In the genomic region with DNA sequence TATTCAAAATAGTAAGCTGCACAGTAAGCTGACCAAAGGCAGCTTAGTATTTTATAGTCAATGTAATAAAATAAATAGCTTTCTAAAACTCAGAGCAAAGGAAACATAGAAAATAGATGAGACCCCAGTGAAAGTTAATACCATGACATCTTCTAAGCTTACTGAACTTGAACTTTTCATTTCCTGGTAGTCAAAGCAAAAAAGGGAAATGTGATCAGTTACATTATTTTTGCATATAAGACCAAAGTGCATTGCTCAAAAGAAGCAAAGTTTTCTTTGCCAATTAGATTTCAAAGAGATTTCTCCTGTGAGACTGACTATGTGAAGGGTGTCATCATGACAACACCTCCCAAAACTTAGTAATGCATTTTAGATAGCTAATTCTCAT, we compare ENCODE assay signal across 14 cellular contexts.
DNase-seq lines count a peak whose midpoint lies in the region; ATAC-seq and TF ChIP-seq lines count a peak whose summit lies in the region.
"Had no signal": no experiment of that assay in that cellular context is flagged by ENCODE, and none has a peak within 500 bp of the region (broad histone marks: within the 10 kb centered on the region; RNA-seq: fewer than 3 reads in every experiment).

No MANE protein-coding gene starts in this region.

- H3K4ac ChIP-seq in neuronal stem cell (ENCODE audit: low read length) = no peak overlapping the region

- H3K23ac ChIP-seq in neuronal stem cell (ENCODE audit: low read depth, low read length, poor library complexity) = no peak overlapping the region

- H3K27ac ChIP-seq in BLaER1 treated with 17β-estradiol and CSF1 and Interleukin-3, amounts not matched to agents 10 nM and 100 nM = no peak overlapping the region
- peak overlapping the region; percentile 29; the same call in 1 of the 2 replicates for H3K27ac ChIP-seq in OCI-LY3 (ENCODE audit: low read length)
- H3K27ac ChIP-seq in neuronal stem cell (replicated peaks; ENCODE audit: low read length) = no peak overlapping the region

- H3K27me3 ChIP-seq in BLaER1 treated with 17β-estradiol and CSF1 and Interleukin-3, amounts not matched to agents 10 nM and 100 nM = no peaks in the 10 kb centered on the region
- H3K27me3 ChIP-seq in OCI-LY3 (ENCODE audit: low read depth, low read length) (peaks cover 11% of the 10 kb centered on the region; the same call in 1 of the 2 replicates), neuronal stem cell (ENCODE audit: control insufficient read depth in 3 of 3, insufficient read depth in 3 of 3, low read depth in 1 of 3, low read length in 3 of 3) (no peaks in the 10 kb centered on the region)
- H3K27me3 ChIP-seq: BE2C had no signal

- no peak overlapping the region for H4K91ac ChIP-seq in neuronal stem cell (ENCODE audit: low read depth, low read length, poor library complexity)

- no peak overlapping the region for H2BK15ac ChIP-seq in neuronal stem cell (ENCODE audit: low read length)

- H3K9me3 Mint-ChIP-seq in stimulated activated naive B cell treated with anti-CD40 and anti-IgM and Interleukin-4, amounts not matched to agents 10 μg/mL and 1 μg/mL and 100 μg/mL, for 72 hours = no peaks in the 10 kb centered on the region
- H3K9me3 Mint-ChIP-seq: CD4-positive, CD25-positive, alpha-beta regulatory T cell; GM23338 had no signal

- ATAC-seq in stimulated activated naive B cell treated with anti-CD40 and anti-IgM and Interleukin-4, amounts not matched to agents 10 μg/mL and 1 μg/mL and 100 μg/mL, for 72 hours (replicated peaks) = peak; percentile 70 to 75
- no peak for ATAC-seq in GM21528 (IDR thresholded peaks at IDR 0.05; ENCODE audit: low FRiP score, unreplicated experiment)
- no peak for ATAC-seq in HG03139 (IDR thresholded peaks at IDR 0.05; ENCODE audit: unreplicated experiment)
- ATAC-seq: GM23338 had no signal

- H4K8ac ChIP-seq in neuronal stem cell (ENCODE audit: low read depth, low read length) = no peak overlapping the region

- no peak overlapping the region for H2AFZ ChIP-seq in OCI-LY3 (ENCODE audit: low read depth, low read length)
- no peak overlapping the region for H2AFZ ChIP-seq in neuronal stem cell (ENCODE audit: low read length)
- H2AFZ ChIP-seq: GM23338 had no signal

- no peak for TF ChIP-seq CTCF in OCI-LY3 (IDR thresholded peaks at IDR 0.05; ENCODE audit: low read depth, low read length)

- H3K4me3 Mint-ChIP-seq in stimulated activated naive B cell treated with anti-CD40 and anti-IgM and Interleukin-4, amounts not matched to agents 10 μg/mL and 1 μg/mL and 100 μg/mL, for 72 hours = peak overlapping the region in 1 of 2 donors; percentile 29
- H3K4me3 Mint-ChIP-seq: CD4-positive, CD25-positive, alpha-beta regulatory T cell; GM23338 had no signal

- peak; percentile 24 for DNase-seq in left kidney (ENCODE audit: low read depth, low spot score)
- no peak for DNase-seq in stimulated activated naive B cell treated with anti-CD40 and anti-IgM and Interleukin-4, amounts not matched to agents 10 μg/mL and 1 μg/mL and 100 μg/mL, for 72 hours
- DNase-seq in neuronal stem cell (ENCODE audit: low spot score) = no peak
- DNase-seq: ACHN; BE2C; CD4-positive, CD25-positive, alpha-beta regulatory T cell; DMS53; GF-D8; H7 had no signal

- H3K9me3 ChIP-seq in BLaER1 treated with 17β-estradiol and CSF1 and Interleukin-3, amounts not matched to agents 10 nM and 100 nM (replicated peaks in 1 of 11) = no peaks in the 10 kb centered on the region
- H3K9me3 ChIP-seq in OCI-LY3 (ENCODE audit: insufficient read depth, low read length) = no peaks in the 10 kb centered on the region
- H3K9me3 ChIP-seq in neuronal stem cell (replicated peaks in 1 of 2; ENCODE audit: control insufficient read depth in 2 of 2, insufficient read depth in 1 of 2, low read depth in 1 of 2, low read length in 2 of 2) = no peaks in the 10 kb centered on the region
- H3K9me3 ChIP-seq: BE2C had no signal

- no peak overlapping the region for H3K14ac ChIP-seq in neuronal stem cell (ENCODE audit: low read length)

- H3K79me1 ChIP-seq in neuronal stem cell (ENCODE audit: low read depth, low read length) = no peaks in the 10 kb centered on the region

- peak overlapping the region; percentile 30 to 65 (median 53); a peak in 21 of 22 replicates for H3K4me2 ChIP-seq in BLaER1 treated with 17β-estradiol and CSF1 and Interleukin-3, amounts not matched to agents 10 nM and 100 nM
- peak overlapping the region; percentile 60 for H3K4me2 ChIP-seq in OCI-LY3 (ENCODE audit: low read length)
- no peak overlapping the region for H3K4me2 ChIP-seq in neuronal stem cell (ENCODE audit: insufficient read depth, low read length, poor library complexity, severe bottlenecking)
- H3K4me2 ChIP-seq: GM23338 had no signal

- H2BK5ac ChIP-seq in neuronal stem cell (ENCODE audit: low read length) = no peak overlapping the region

- H4K20me1 ChIP-seq in BLaER1 treated with 17β-estradiol and CSF1 and Interleukin-3, amounts not matched to agents 10 nM and 100 nM = peaks cover 0 to 27% (median 0%) of the 10 kb centered on the region in 11 experiments; a peak in 3 of 22 replicates
- no peaks in the 10 kb centered on the region for H4K20me1 ChIP-seq in OCI-LY3 (ENCODE audit: insufficient read depth, low read length)

- H3K4me1 ChIP-seq in BLaER1 treated with 17β-estradiol and CSF1 and Interleukin-3, amounts not matched to agents 10 nM and 100 nM = peaks cover 19 to 36% (median 24%) of the 10 kb centered on the region in 10 experiments
- H3K4me1 ChIP-seq in OCI-LY3 (ENCODE audit: low read length) = peaks cover 35% of the 10 kb centered on the region
- H3K4me1 ChIP-seq in neuronal stem cell (ENCODE audit: control insufficient read depth in 2 of 2, insufficient read depth in 1 of 2, low read depth in 1 of 2, low read length in 2 of 2) = peaks cover 5 to 11% of the 10 kb centered on the region in 2 donors

- no peak overlapping the region for H3K4me3 ChIP-seq in BLaER1 treated with 17β-estradiol and CSF1 and Interleukin-3, amounts not matched to agents 10 nM and 100 nM
- H3K4me3 ChIP-seq in OCI-LY3 (ENCODE audit: low read length) = peak overlapping the region; percentile 30; the same call in 1 of the 2 replicates
- H3K4me3 ChIP-seq in neuronal stem cell (ENCODE audit: low read length in 2 of 2) = no peak overlapping the region
- H3K4me3 ChIP-seq: GM23338 had no signal

- H3K9ac ChIP-seq in BLaER1 treated with 17β-estradiol and CSF1 and Interleukin-3, amounts not matched to agents 10 nM and 100 nM = no peak overlapping the region
- H3K9ac ChIP-seq in OCI-LY3 (ENCODE audit: low read length) (no peak overlapping the region), neuronal stem cell (ENCODE audit: low read depth, low read length, poor library complexity) (no peak overlapping the region)

- H2BK12ac ChIP-seq in neuronal stem cell (ENCODE audit: low read length) = no peak overlapping the region

- 0 out of 22 replicates have a peak, but pooled peaks cover 0 to 4% (median 0%) of the 10 kb centered on the region in 11 experiments for H3K36me3 ChIP-seq in BLaER1 treated with 17β-estradiol and CSF1 and Interleukin-3, amounts not matched to agents 10 nM and 100 nM
- H3K36me3 ChIP-seq in OCI-LY3 (replicated peaks; ENCODE audit: low read depth, low read length) (no peaks in the 10 kb centered on the region), neuronal stem cell (replicated peaks in 1 of 2; ENCODE audit: control insufficient read depth in 2 of 2, insufficient read depth in 2 of 2, low read length in 2 of 2) (no peaks in the 10 kb centered on the region)
- H3K36me3 ChIP-seq: BE2C had no signal

- no peaks in the 10 kb centered on the region for H3K27me3 Mint-ChIP-seq in stimulated activated naive B cell treated with anti-CD40 and anti-IgM and Interleukin-4, amounts not matched to agents 10 μg/mL and 1 μg/mL and 100 μg/mL, for 72 hours

- H2BK120ac ChIP-seq in neuronal stem cell (ENCODE audit: low read depth, low read length) = no peak overlapping the region

- H3K4me1 Mint-ChIP-seq in stimulated activated naive B cell treated with anti-CD40 and anti-IgM and Interleukin-4, amounts not matched to agents 10 μg/mL and 1 μg/mL and 100 μg/mL, for 72 hours = peaks cover 20 to 53% of the 10 kb centered on the region in 2 donors
- H3K4me1 Mint-ChIP-seq: CD4-positive, CD25-positive, alpha-beta regulatory T cell had no signal

- H3K36me3 Mint-ChIP-seq in stimulated activated naive B cell treated with anti-CD40 and anti-IgM and Interleukin-4, amounts not matched to agents 10 μg/mL and 1 μg/mL and 100 μg/mL, for 72 hours = no peaks in the 10 kb centered on the region
- H3K36me3 Mint-ChIP-seq: CD4-positive, CD25-positive, alpha-beta regulatory T cell had no signal

- H3K79me2 ChIP-seq in OCI-LY3 (ENCODE audit: low read length) = no peaks in the 10 kb centered on the region

- no peak overlapping the region for H2AK5ac ChIP-seq in neuronal stem cell (ENCODE audit: low read depth, low read length)

- H3K18ac ChIP-seq in neuronal stem cell (ENCODE audit: low read length) = no peak overlapping the region

- no peak overlapping the region for H3K27ac Mint-ChIP-seq in stimulated activated naive B cell treated with anti-CD40 and anti-IgM and Interleukin-4, amounts not matched to agents 10 μg/mL and 1 μg/mL and 100 μg/mL, for 72 hours
- H3K27ac Mint-ChIP-seq: CD4-positive, CD25-positive, alpha-beta regulatory T cell; GM23338 had no signal

Comparison
In these comparisons a context has a peak if more than half of its experiments do, and no peak if none do; other contexts are left out.
1. ATAC-seq: peak in stimulated activated naive B cell treated with anti-CD40 and anti-IgM and Interleukin-4, amounts not matched to agents 10 μg/mL and 1 μg/mL and 100 μg/mL, for 72 hours (2 of 2); none in GM21528 (single experiment) and HG03139 (single experiment).